In genomic region chrX:124266325-124267087, GRCh38 we compare ENCODE assay signal across 19 cellular contexts.
DNase-seq lines count a peak whose midpoint lies in the region; ATAC-seq and TF ChIP-seq lines count a peak whose summit lies in the region.
"Had no signal": no experiment of that assay in that cellular context is flagged by ENCODE, and none has a peak within 500 bp of the region (broad histone marks: within the 10 kb centered on the region; RNA-seq: fewer than 3 reads in every experiment).

No MANE protein-coding gene starts in this region.

- CTCF ChIA-PET in activated CD8-positive, alpha-beta T cell treated with anti-CD3 and anti-CD28 coated beads for 36 hours (lab: Charles Lee) = no interaction called here
- CTCF ChIA-PET in activated CD8-positive, alpha-beta T cell treated with anti-CD3 and anti-CD28 coated beads, Interleukin-2, amount 10 ng/mL, durations not matched to agents 7 days and 5 days (lab: Charles Lee) = no interaction called here

- H3K27ac ChIP-seq in esophagus muscularis mucosa (replicated peaks in 1 of 4) (peak overlapping the region; percentile 32 to 63 (median 53)), rectal smooth muscle tissue (ENCODE audit: low read depth, low read length) (peak overlapping the region; percentile 30)
- H3K27ac ChIP-seq: 22Rv1; BLaER1 treated with 17β-estradiol and CSF1 and Interleukin-3, amounts not matched to agents 10 nM and 100 nM; GM23248 had no signal

- H3K4me3 ChIP-seq in esophagus muscularis mucosa (no peak overlapping the region), rectal smooth muscle tissue (ENCODE audit: low read length) (no peak overlapping the region)
- H3K4me3 ChIP-seq: BLaER1 treated with 17β-estradiol and CSF1 and Interleukin-3, amounts not matched to agents 10 nM and 100 nM; GM23248; HAP-1 had no signal

- peaks cover 44% of the 10 kb centered on the region for H3K4me1 Mint-ChIP-seq in activated CD8-positive, alpha-beta T cell treated with anti-CD3 and anti-CD28 coated beads for 36 hours (ENCODE audit: low read depth)
- H3K4me1 Mint-ChIP-seq in activated CD8-positive, alpha-beta T cell treated with anti-CD3 and anti-CD28 coated beads, Interleukin-2, amount 10 ng/mL, durations not matched to agents 7 days and 5 days (ENCODE audit: low read depth) = peaks cover 17% of the 10 kb centered on the region
- H3K4me1 Mint-ChIP-seq: CD4-positive, alpha-beta memory T cell had no signal

- POLR2A ChIA-PET in activated CD8-positive, alpha-beta T cell treated with anti-CD3 and anti-CD28 coated beads for 36 hours (lab: Charles Lee) = no interaction called here
- POLR2A ChIA-PET in activated CD8-positive, alpha-beta T cell treated with anti-CD3 and anti-CD28 coated beads, Interleukin-2, amount 10 ng/mL, durations not matched to agents 7 days and 5 days (lab: Charles Lee) = no interaction called here

- WGBS in esophagus muscularis mucosa = 68% methylated on average over 1 of the region's 1 CpG

- no peaks in the 10 kb centered on the region for H3K27me3 ChIP-seq in esophagus muscularis mucosa
- no peaks in the 10 kb centered on the region for H3K27me3 ChIP-seq in rectal smooth muscle tissue (ENCODE audit: control insufficient read depth, insufficient read depth, low read length)

- H3K36me3 Mint-ChIP-seq in activated CD8-positive, alpha-beta T cell treated with anti-CD3 and anti-CD28 coated beads for 36 hours (ENCODE audit: low read depth) = no peaks in the 10 kb centered on the region
- H3K36me3 Mint-ChIP-seq in activated CD8-positive, alpha-beta T cell treated with anti-CD3 and anti-CD28 coated beads, Interleukin-2, amount 10 ng/mL, durations not matched to agents 7 days and 5 days (ENCODE audit: low read depth) = no peaks in the 10 kb centered on the region
- H3K36me3 Mint-ChIP-seq: CD4-positive, alpha-beta memory T cell had no signal

- H3K27me3 Mint-ChIP-seq in activated CD8-positive, alpha-beta T cell treated with anti-CD3 and anti-CD28 coated beads for 36 hours = no peaks in the 10 kb centered on the region
- no peaks in the 10 kb centered on the region for H3K27me3 Mint-ChIP-seq in activated CD8-positive, alpha-beta T cell treated with anti-CD3 and anti-CD28 coated beads, Interleukin-2, amount 10 ng/mL, durations not matched to agents 7 days and 5 days (ENCODE audit: low read depth)
- H3K27me3 Mint-ChIP-seq: CD4-positive, alpha-beta memory T cell had no signal

- H3K36me3 ChIP-seq in esophagus muscularis mucosa = no peaks in the 10 kb centered on the region
- no peaks in the 10 kb centered on the region for H3K36me3 ChIP-seq in rectal smooth muscle tissue (ENCODE audit: control insufficient read depth, insufficient read depth, low read length)
- H3K36me3 ChIP-seq: BLaER1 treated with 17β-estradiol and CSF1 and Interleukin-3, amounts not matched to agents 10 nM and 100 nM; HAP-1 had no signal

- intact Hi-C loops in activated CD8-positive, alpha-beta T cell treated with anti-CD3 and anti-CD28 coated beads for 36 hours (cut with micrococcal nuclease) = no loop called here
- intact Hi-C loops in esophagus muscularis mucosa (cut with DNase I) = no loop called here

- DNase-seq in activated CD8-positive, alpha-beta T cell treated with anti-CD3 and anti-CD28 coated beads for 36 hours = no peak
- DNase-seq in activated CD8-positive, alpha-beta T cell treated with anti-CD3 and anti-CD28 coated beads, Interleukin-2, amount 10 ng/mL, durations not matched to agents 7 days and 5 days = no peak
- DNase-seq in esophagus muscularis mucosa (ENCODE audit: extremely low spot score) (no peak), NCI-H2029 (lab: John Stamatoyannopoulos, UW) (no peak), dedifferentiated amniotic fluid mesenchymal stem cell (ENCODE audit: extremely low spot score) (no peak)
- DNase-seq: CD4-positive, alpha-beta memory T cell; GM23248; Kasumi-1; NCI-H1417; NCI-H1694 treated with DMSO at 0.1 percent for 48 hours; NCI-H446; NCI-H526; Right ventricle myocardium superior had no signal

- no peak for TF ChIP-seq CTCF in activated CD8-positive, alpha-beta T cell treated with anti-CD3 and anti-CD28 coated beads for 36 hours (IDR thresholded peaks at IDR 0.05)
- no peak for TF ChIP-seq CTCF in esophagus muscularis mucosa (IDR thresholded peaks at IDR 0.05)

- TF ChIP-seq POLR2A in esophagus muscularis mucosa (IDR thresholded peaks at IDR 0.05; ENCODE audit: low read depth) = no peak

- H3K9me3 ChIP-seq in esophagus muscularis mucosa = no peaks in the 10 kb centered on the region
- H3K9me3 ChIP-seq: HAP-1 had no signal

- H3K27ac Mint-ChIP-seq in activated CD8-positive, alpha-beta T cell treated with anti-CD3 and anti-CD28 coated beads for 36 hours = peak overlapping the region; percentile 27
- no peak overlapping the region for H3K27ac Mint-ChIP-seq in activated CD8-positive, alpha-beta T cell treated with anti-CD3 and anti-CD28 coated beads, Interleukin-2, amount 10 ng/mL, durations not matched to agents 7 days and 5 days
- H3K27ac Mint-ChIP-seq: CD4-positive, alpha-beta memory T cell had no signal

- H3K4me1 ChIP-seq in esophagus muscularis mucosa (peaks cover 0 to 48% (median 20%) of the 10 kb centered on the region in 4 donors), rectal smooth muscle tissue (ENCODE audit: control insufficient read depth, insufficient read depth, low read length) (peaks cover 12% of the 10 kb centered on the region)
- H3K4me1 ChIP-seq: BLaER1 treated with 17β-estradiol and CSF1 and Interleukin-3, amounts not matched to agents 10 nM and 100 nM; HAP-1 had no signal

- no peak overlapping the region for H3K4me3 Mint-ChIP-seq in activated CD8-positive, alpha-beta T cell treated with anti-CD3 and anti-CD28 coated beads for 36 hours
- H3K4me3 Mint-ChIP-seq in activated CD8-positive, alpha-beta T cell treated with anti-CD3 and anti-CD28 coated beads, Interleukin-2, amount 10 ng/mL, durations not matched to agents 7 days and 5 days = no peak overlapping the region
- H3K4me3 Mint-ChIP-seq: CD4-positive, alpha-beta memory T cell had no signal

- peaks cover 2% of the 10 kb centered on the region for H3K9me3 Mint-ChIP-seq in activated CD8-positive, alpha-beta T cell treated with anti-CD3 and anti-CD28 coated beads for 36 hours
- no peaks in the 10 kb centered on the region for H3K9me3 Mint-ChIP-seq in activated CD8-positive, alpha-beta T cell treated with anti-CD3 and anti-CD28 coated beads, Interleukin-2, amount 10 ng/mL, durations not matched to agents 7 days and 5 days (ENCODE audit: insufficient read depth)
- H3K9me3 Mint-ChIP-seq: CD4-positive, alpha-beta memory T cell had no signal

- H3K9ac ChIP-seq in rectal smooth muscle tissue (ENCODE audit: low read length) = no peak overlapping the region
- H3K9ac ChIP-seq: BLaER1 treated with 17β-estradiol and CSF1 and Interleukin-3, amounts not matched to agents 10 nM and 100 nM; GM23248 had no signal

- peak; percentile 29 for ATAC-seq in activated CD8-positive, alpha-beta T cell treated with anti-CD3 and anti-CD28 coated beads for 36 hours
- ATAC-seq in activated CD8-positive, alpha-beta T cell treated with anti-CD3 and anti-CD28 coated beads, Interleukin-2, amount 10 ng/mL, durations not matched to agents 7 days and 5 days = no peak
- ATAC-seq in HG03097 (IDR thresholded peaks at IDR 0.05; ENCODE audit: low FRiP score, unreplicated experiment) (no peak), HG02588 (IDR thresholded peaks at IDR 0.05; ENCODE audit: unreplicated experiment) (no peak)

- TF ChIP-seq EP300 in esophagus muscularis mucosa (IDR thresholded peaks at IDR 0.05) = no peak
